Comparison of ENCODE assay signal across 17 cellular contexts in the genomic region with DNA sequence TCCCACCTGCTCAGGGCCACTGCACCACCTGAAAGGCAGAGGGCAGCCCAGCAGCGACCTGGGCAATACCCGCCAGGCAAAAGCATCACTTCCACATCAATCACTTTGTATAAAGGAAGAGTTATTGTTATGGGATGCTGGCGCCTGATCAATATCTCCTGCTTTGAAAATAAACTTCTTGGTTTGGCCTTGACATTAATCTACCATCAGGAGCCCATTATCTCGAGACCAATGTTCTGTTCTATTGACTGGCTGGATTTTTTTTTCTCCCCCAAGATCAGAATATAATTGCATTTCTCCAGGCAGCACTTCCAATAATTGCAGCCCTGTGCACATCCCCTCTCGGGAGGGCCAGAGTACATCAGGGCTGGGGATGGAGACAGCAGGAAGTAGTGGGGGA. TPM values are rescaled to one million over a fixed set of nuclear protein-coding genes. Genes with fewer than 3 reads are reported as not detected.
DNase-seq lines count a peak whose midpoint lies in the region; ATAC-seq and TF ChIP-seq lines count a peak whose summit lies in the region.
"Had no signal": no experiment of that assay in that cellular context is flagged by ENCODE, and none has a peak within 500 bp of the region (broad histone marks: within the 10 kb centered on the region; RNA-seq: fewer than 3 reads in every experiment).

No MANE protein-coding gene starts in this region.

- H3K4me1 Mint-ChIP-seq in activated CD4-positive, alpha-beta T cell treated with anti-CD3 and anti-CD28 coated beads, Interleukin-2, amount 10 ng/mL, durations not matched to agents 24 days and 14 days = peaks cover 7% of the 10 kb centered on the region
- H3K4me1 Mint-ChIP-seq in chondrocyte (ENCODE audit: low read depth) = peaks cover 25% of the 10 kb centered on the region

- H3K27ac ChIP-seq in uterus = no peak overlapping the region
- H3K27ac ChIP-seq: SK-N-MC had no signal

- H3K4me1 ChIP-seq in uterus = peaks cover 0 to 3% of the 10 kb centered on the region in 2 donors

- H3K9me3 ChIP-seq in uterus = no peaks in the 10 kb centered on the region

- H3K27me3 ChIP-seq in uterus = no peaks in the 10 kb centered on the region

- H3K27ac Mint-ChIP-seq in activated CD4-positive, alpha-beta T cell treated with anti-CD3 and anti-CD28 coated beads, Interleukin-2, amount 10 ng/mL, durations not matched to agents 24 days and 14 days = peak overlapping the region; percentile 26
- peak overlapping the region; percentile 60 for H3K27ac Mint-ChIP-seq in chondrocyte (ENCODE audit: unreplicated experiment)

- no peak for DNase-seq in activated CD4-positive, alpha-beta T cell treated with anti-CD3 and anti-CD28 coated beads, Interleukin-2, amount 10 ng/mL, durations not matched to agents 24 days and 14 days
- no peak for DNase-seq in activated CD4-positive, alpha-beta T cell treated with anti-CD3 and anti-CD28 coated beads for 48 hours
- peak; percentile 2 for DNase-seq in NCI-H2227 treated with DMSO at 0.1 percent for 48 hours (lab: John Stamatoyannopoulos, UW)
- no peak for DNase-seq in chondrocyte (ENCODE audit: low spot score)
- no peak for DNase-seq in uterus
- no peak for DNase-seq in NCI-H1092 (lab: John Stamatoyannopoulos, UW)
- DNase-seq: Karpas-422, NCI-H1092 treated with DMSO at 0.1 percent for 48 hours, NCI-H1436, NCI-H1930, NCI-H2107, NCI-H446 treated with DMSO at 0.1 percent for 48 hours, NCI-H526 treated with DMSO at 0.1 percent for 48 hours, SHP77 treated with DMSO at 0.1 percent for 48 hours had no signal

- intact Hi-C loops in activated CD4-positive, alpha-beta T cell treated with anti-CD3 and anti-CD28 coated beads, Interleukin-2, amount 10 ng/mL, durations not matched to agents 24 days and 14 days (cut with micrococcal nuclease) = no loop called here
- intact Hi-C loops in uterus (cut with DNase I; ENCODE audit: low total_unique reads) = loop anchor here (10.0 kb wide), 1 partner anchor 327 kb away; no protein-coding TSS in a partner anchor

- TF ChIP-seq POLR2A in uterus (IDR thresholded peaks at IDR 0.05) = no peak

- no peaks in the 10 kb centered on the region for H3K27me3 Mint-ChIP-seq in activated CD4-positive, alpha-beta T cell treated with anti-CD3 and anti-CD28 coated beads, Interleukin-2, amount 10 ng/mL, durations not matched to agents 24 days and 14 days
- H3K27me3 Mint-ChIP-seq in chondrocyte (ENCODE audit: low read depth) = no peaks in the 10 kb centered on the region

- TF ChIP-seq CTCF in chondrocyte (IDR thresholded peaks at IDR 0.05) = no peak
- TF ChIP-seq CTCF in uterus (IDR thresholded peaks at IDR 0.05) = no peak

- no peak overlapping the region for H3K4me3 ChIP-seq in uterus
- H3K4me3 ChIP-seq: SK-N-MC had no signal

- ATAC-seq in HG03159 (IDR thresholded peaks at IDR 0.05; ENCODE audit: unreplicated experiment) = no peak
- ATAC-seq: HepG2 had no signal

- H3K36me3 ChIP-seq in uterus = no peaks in the 10 kb centered on the region

- H3K4me3 Mint-ChIP-seq in activated CD4-positive, alpha-beta T cell treated with anti-CD3 and anti-CD28 coated beads, Interleukin-2, amount 10 ng/mL, durations not matched to agents 24 days and 14 days = no peak overlapping the region
- H3K4me3 Mint-ChIP-seq in chondrocyte (ENCODE audit: unreplicated experiment) = no peak overlapping the region

- H3K9me3 Mint-ChIP-seq in activated CD4-positive, alpha-beta T cell treated with anti-CD3 and anti-CD28 coated beads, Interleukin-2, amount 10 ng/mL, durations not matched to agents 24 days and 14 days = no peaks in the 10 kb centered on the region
- no peaks in the 10 kb centered on the region for H3K9me3 Mint-ChIP-seq in chondrocyte (ENCODE audit: low read depth)

- H3K36me3 Mint-ChIP-seq in activated CD4-positive, alpha-beta T cell treated with anti-CD3 and anti-CD28 coated beads, Interleukin-2, amount 10 ng/mL, durations not matched to agents 24 days and 14 days (ENCODE audit: low read depth) = peaks cover 1% of the 10 kb centered on the region
- peaks cover 17% of the 10 kb centered on the region for H3K36me3 Mint-ChIP-seq in chondrocyte (ENCODE audit: low read depth)

RNA-seq across cellular contexts. Expression of gene SAP30L, which starts 44.4 kb away (rescaled TPM):
- total RNA-seq in activated CD4-positive, alpha-beta T cell treated with anti-CD3 and anti-CD28 coated beads, Interleukin-2, amount 10 ng/mL, durations not matched to agents 24 days and 14 days = 31.4 and 37.7 TPM in 2 replicates
- 33.8 to 38.5 TPM (median 34.4 TPM) in 3 replicates for total RNA-seq in chondrocyte
- total RNA-seq in uterus = 10 to 100 TPM in 3 of 4 donors, 1 to 10 TPM in 1; 9.5 to 61.7 (median 31.2) TPM
